ENCODE assay signal across 13 cellular contexts in the genomic region with DNA sequence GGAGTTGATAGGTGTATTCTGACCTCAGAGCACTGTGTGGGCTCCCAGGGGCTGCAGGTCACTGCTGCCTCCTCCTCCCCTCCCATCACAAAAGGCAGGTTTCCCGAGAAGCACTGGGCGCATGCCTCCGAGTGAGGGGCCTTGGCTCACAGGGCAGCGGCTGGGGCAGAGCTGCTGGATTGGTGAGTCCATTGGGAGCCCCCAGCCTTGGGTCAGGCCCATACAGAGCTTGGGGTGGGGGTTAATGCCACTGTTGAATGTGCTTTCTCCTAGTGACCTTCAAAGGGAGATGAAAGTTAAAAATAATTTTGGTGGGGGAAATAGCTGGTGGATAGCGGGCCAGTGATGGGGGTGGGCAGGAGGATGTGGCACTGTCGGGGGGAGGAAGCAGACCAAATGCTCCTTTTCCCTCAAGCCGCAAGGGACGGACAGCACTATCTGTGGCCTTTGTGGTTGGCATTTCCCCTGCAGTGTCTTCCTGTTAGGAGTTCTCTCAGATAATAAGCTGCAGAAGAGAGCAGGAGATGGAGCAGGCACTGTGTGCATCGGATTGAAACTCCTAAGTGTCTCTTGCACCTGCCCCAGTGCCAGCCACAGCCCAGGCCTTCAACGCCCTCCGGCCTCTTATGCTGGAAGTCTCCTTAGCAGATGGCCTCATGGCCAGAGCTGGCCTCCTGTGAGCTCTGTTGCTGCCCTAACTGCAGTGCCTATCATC. TPM values are rescaled to one million over a fixed set of nuclear protein-coding genes. Genes with fewer than 3 reads are reported as not detected.
DNase-seq lines count a peak whose midpoint lies in the region; ATAC-seq and TF ChIP-seq lines count a peak whose summit lies in the region.
"Had no signal": no experiment of that assay in that cellular context is flagged by ENCODE, and none has a peak within 500 bp of the region (broad histone marks: within the 10 kb centered on the region; RNA-seq: fewer than 3 reads in every experiment).

No MANE protein-coding gene starts in this region.

- peak overlapping the region; percentile 6 for H2AK5ac ChIP-seq in neuronal stem cell (ENCODE audit: low read depth, low read length)

- no peak overlapping the region for H2BK15ac ChIP-seq in neuronal stem cell (ENCODE audit: low read length)

- no peak overlapping the region for H3K4me3 ChIP-seq in neuronal stem cell (ENCODE audit: low read length in 2 of 2)
- H3K4me3 ChIP-seq: left lung, SJCRH30, thyroid gland had no signal

- H3K27me3 Mint-ChIP-seq in activated CD8-positive, alpha-beta T cell treated with anti-CD3 and anti-CD28 coated beads, Interleukin-2, amount 10 ng/mL, durations not matched to agents 7 days and 5 days (ENCODE audit: low read depth) = peaks cover 27% of the 10 kb centered on the region
- peaks cover 27% of the 10 kb centered on the region for H3K27me3 Mint-ChIP-seq in activated CD8-positive, alpha-beta T cell treated with anti-CD3 and anti-CD28 coated beads for 36 hours

- no peak overlapping the region for H2AFZ ChIP-seq in neuronal stem cell (ENCODE audit: low read length)

- peak; percentile 8 for ATAC-seq in activated CD8-positive, alpha-beta T cell treated with anti-CD3 and anti-CD28 coated beads, Interleukin-2, amount 10 ng/mL, durations not matched to agents 7 days and 5 days
- ATAC-seq in activated CD8-positive, alpha-beta T cell treated with anti-CD3 and anti-CD28 coated beads for 36 hours = no peak
- ATAC-seq in HG03565 (IDR thresholded peaks at IDR 0.05; ENCODE audit: unreplicated experiment) (no peak), HG03095 (IDR thresholded peaks at IDR 0.05; ENCODE audit: unreplicated experiment) (no peak), GM21360 (IDR thresholded peaks at IDR 0.05; ENCODE audit: unreplicated experiment) (no peak)
- ATAC-seq: left lung had no signal

- H3K4me1 ChIP-seq in neuronal stem cell (ENCODE audit: control insufficient read depth in 2 of 2, insufficient read depth in 1 of 2, low read depth in 1 of 2, low read length in 2 of 2) = peaks cover 3 to 4% of the 10 kb centered on the region in 2 donors
- H3K4me1 ChIP-seq: Caco-2, SJCRH30 had no signal

- peak overlapping the region; percentile 37 for H3K4me3 Mint-ChIP-seq in activated CD8-positive, alpha-beta T cell treated with anti-CD3 and anti-CD28 coated beads, Interleukin-2, amount 10 ng/mL, durations not matched to agents 7 days and 5 days
- no peak overlapping the region for H3K4me3 Mint-ChIP-seq in activated CD8-positive, alpha-beta T cell treated with anti-CD3 and anti-CD28 coated beads for 36 hours

- H3K4ac ChIP-seq in neuronal stem cell (ENCODE audit: low read length) = no peak overlapping the region

- H3K14ac ChIP-seq in neuronal stem cell (ENCODE audit: low read length) = peak overlapping the region; percentile 41

- H2BK5ac ChIP-seq in neuronal stem cell (ENCODE audit: low read length) = no peak overlapping the region

- no peaks in the 10 kb centered on the region for H3K9me3 Mint-ChIP-seq in activated CD8-positive, alpha-beta T cell treated with anti-CD3 and anti-CD28 coated beads, Interleukin-2, amount 10 ng/mL, durations not matched to agents 7 days and 5 days (ENCODE audit: insufficient read depth)
- H3K9me3 Mint-ChIP-seq in activated CD8-positive, alpha-beta T cell treated with anti-CD3 and anti-CD28 coated beads for 36 hours = no peaks in the 10 kb centered on the region

- WGBS in neuronal stem cell (ENCODE audit: extremely low coverage in 2 of 2, insufficient read length in 2 of 2, insufficient replicate concordance in 1 of 2), 2 donors = no CpG with 5 or more reads among the region's 11 CpGs

- H2BK120ac ChIP-seq in neuronal stem cell (ENCODE audit: low read depth, low read length) = no peak overlapping the region

- CTCF ChIA-PET in activated CD8-positive, alpha-beta T cell treated with anti-CD3 and anti-CD28 coated beads, Interleukin-2, amount 10 ng/mL, durations not matched to agents 7 days and 5 days (lab: Charles Lee) = no interaction called here
- CTCF ChIA-PET in activated CD8-positive, alpha-beta T cell treated with anti-CD3 and anti-CD28 coated beads for 36 hours (lab: Charles Lee) = interaction anchor here (1.2 kb wide), 1 partner anchor 12 kb away, joined by 3 read pairs; no protein-coding TSS in a partner anchor

- no peaks in the 10 kb centered on the region for H3K79me1 ChIP-seq in neuronal stem cell (ENCODE audit: low read depth, low read length)

- peaks cover 0 to 22% (median 5%) of the 10 kb centered on the region in 3 experiments for H3K27me3 ChIP-seq in neuronal stem cell (ENCODE audit: control insufficient read depth in 3 of 3, insufficient read depth in 3 of 3, low read depth in 1 of 3, low read length in 3 of 3)
- H3K27me3 ChIP-seq: SJCRH30, thyroid gland had no signal

- H3K36me3 ChIP-seq in neuronal stem cell (replicated peaks in 1 of 2; ENCODE audit: control insufficient read depth in 2 of 2, insufficient read depth in 2 of 2, low read length in 2 of 2) = no peaks in the 10 kb centered on the region
- H3K36me3 ChIP-seq: left lung, SJCRH30, thyroid gland had no signal

- no peak overlapping the region for H3K23ac ChIP-seq in neuronal stem cell (ENCODE audit: low read depth, low read length, poor library complexity)

- H3K9ac ChIP-seq in neuronal stem cell (ENCODE audit: low read depth, low read length, poor library complexity) = no peak overlapping the region

- POLR2A ChIA-PET in activated CD8-positive, alpha-beta T cell treated with anti-CD3 and anti-CD28 coated beads, Interleukin-2, amount 10 ng/mL, durations not matched to agents 7 days and 5 days (lab: Charles Lee) = no interaction called here
- POLR2A ChIA-PET in activated CD8-positive, alpha-beta T cell treated with anti-CD3 and anti-CD28 coated beads for 36 hours (lab: Charles Lee) = interaction anchor here (1.3 to 2.0 kb wide), 2 partner anchors 34 to 37 kb away, joined by 3 to 5 read pairs; a partner anchor contains a TSS

- no peak overlapping the region for H3K27ac ChIP-seq in neuronal stem cell (replicated peaks; ENCODE audit: low read length)
- H3K27ac ChIP-seq: left lung, SJCRH30, thyroid gland had no signal

- TF ChIP-seq CTCF in activated CD8-positive, alpha-beta T cell treated with anti-CD3 and anti-CD28 coated beads for 36 hours (IDR thresholded peaks at IDR 0.05) = no peak

- H3K9me3 ChIP-seq in neuronal stem cell (replicated peaks in 1 of 2; ENCODE audit: control insufficient read depth in 2 of 2, insufficient read depth in 1 of 2, low read depth in 1 of 2, low read length in 2 of 2) = no peaks in the 10 kb centered on the region
- H3K9me3 ChIP-seq: Caco-2, left lung, SJCRH30, thyroid gland had no signal

- H2BK12ac ChIP-seq in neuronal stem cell (ENCODE audit: low read length) = no peak overlapping the region

- no peak overlapping the region for H3K18ac ChIP-seq in neuronal stem cell (ENCODE audit: low read length)

- H4K91ac ChIP-seq in neuronal stem cell (ENCODE audit: low read depth, low read length, poor library complexity) = no peak overlapping the region

- H3K4me2 ChIP-seq in neuronal stem cell (ENCODE audit: insufficient read depth, low read length, poor library complexity, severe bottlenecking) = no peak overlapping the region

- intact Hi-C loops in activated CD8-positive, alpha-beta T cell treated with anti-CD3 and anti-CD28 coated beads for 36 hours (cut with micrococcal nuclease) = no loop called here

- peak; percentile 27 for DNase-seq in activated CD8-positive, alpha-beta T cell treated with anti-CD3 and anti-CD28 coated beads, Interleukin-2, amount 10 ng/mL, durations not matched to agents 7 days and 5 days
- DNase-seq in activated CD8-positive, alpha-beta T cell treated with anti-CD3 and anti-CD28 coated beads for 36 hours = no peak
- peak; percentile 92 for DNase-seq in KBM-7
- peak; percentile 80 for DNase-seq in UCSD-AML1 (lab: John Stamatoyannopoulos, UW; ENCODE audit: unreplicated experiment)
- DNase-seq in neuronal stem cell (ENCODE audit: low spot score) = no peak
- DNase-seq: Caco-2, left lung, MM.1S, SJCRH30, thyroid gland had no signal

- H4K8ac ChIP-seq in neuronal stem cell (ENCODE audit: low read depth, low read length) = no peak overlapping the region

- no peaks in the 10 kb centered on the region for H3K36me3 Mint-ChIP-seq in activated CD8-positive, alpha-beta T cell treated with anti-CD3 and anti-CD28 coated beads, Interleukin-2, amount 10 ng/mL, durations not matched to agents 7 days and 5 days (ENCODE audit: low read depth)
- H3K36me3 Mint-ChIP-seq in activated CD8-positive, alpha-beta T cell treated with anti-CD3 and anti-CD28 coated beads for 36 hours (ENCODE audit: low read depth) = no peaks in the 10 kb centered on the region

- H3K4me1 Mint-ChIP-seq in activated CD8-positive, alpha-beta T cell treated with anti-CD3 and anti-CD28 coated beads, Interleukin-2, amount 10 ng/mL, durations not matched to agents 7 days and 5 days (ENCODE audit: low read depth) = peaks cover 45% of the 10 kb centered on the region
- H3K4me1 Mint-ChIP-seq in activated CD8-positive, alpha-beta T cell treated with anti-CD3 and anti-CD28 coated beads for 36 hours (ENCODE audit: low read depth) = peaks cover 19% of the 10 kb centered on the region

- in situ Hi-C loops in KBM-7 (cut with MboI; ENCODE audit: low pct_unique_long_range_greater_than_20kb, low sequenced_read_pairs) = no loop called here

- H3K27ac Mint-ChIP-seq in activated CD8-positive, alpha-beta T cell treated with anti-CD3 and anti-CD28 coated beads, Interleukin-2, amount 10 ng/mL, durations not matched to agents 7 days and 5 days = peak overlapping the region; percentile 13
- no peak overlapping the region for H3K27ac Mint-ChIP-seq in activated CD8-positive, alpha-beta T cell treated with anti-CD3 and anti-CD28 coated beads for 36 hours

RNA-seq across cellular contexts. Expression of a gene that starts 3.2 kb away (rescaled TPM):
- total RNA-seq in activated CD8-positive, alpha-beta T cell treated with anti-CD3 and anti-CD28 coated beads, Interleukin-2, amount 10 ng/mL, durations not matched to agents 7 days and 5 days = 1 to 10 TPM; 1.2 to 1.5 TPM
- under 1 TPM; 0.56 to 0.85 TPM for total RNA-seq in activated CD8-positive, alpha-beta T cell treated with anti-CD3 and anti-CD28 coated beads for 36 hours
- polyA plus RNA-seq in neuronal stem cell (2013, experiment 1 of 2) = 1.3 TPM
- 1.2 TPM for polyA plus RNA-seq in neuronal stem cell (2013, experiment 2 of 2)

RNA-seq across cellular contexts. Expression of a gene that starts 36.0 kb away (rescaled TPM):
- total RNA-seq in activated CD8-positive, alpha-beta T cell treated with anti-CD3 and anti-CD28 coated beads, Interleukin-2, amount 10 ng/mL, durations not matched to agents 7 days and 5 days = 10 to 100 TPM; 44.4 TPM
- 10 to 100 TPM; 57.8 to 59.7 TPM for total RNA-seq in activated CD8-positive, alpha-beta T cell treated with anti-CD3 and anti-CD28 coated beads for 36 hours
- 19.9 TPM for polyA plus RNA-seq in neuronal stem cell (2013, experiment 1 of 2)
- 21.0 TPM for polyA plus RNA-seq in neuronal stem cell (2013, experiment 2 of 2)

RNA-seq across cellular contexts. Expression of a gene that starts 36.1 kb away (rescaled TPM):
- total RNA-seq in activated CD8-positive, alpha-beta T cell treated with anti-CD3 and anti-CD28 coated beads, Interleukin-2, amount 10 ng/mL, durations not matched to agents 7 days and 5 days = 10 to 100 TPM; 50.0 to 52.5 TPM
- 1 to 10 TPM; 6.4 to 6.6 TPM for total RNA-seq in activated CD8-positive, alpha-beta T cell treated with anti-CD3 and anti-CD28 coated beads for 36 hours
- 0.66 TPM for polyA plus RNA-seq in neuronal stem cell (2013, experiment 1 of 2)
- 0.61 TPM for polyA plus RNA-seq in neuronal stem cell (2013, experiment 2 of 2)

Comparison
In these comparisons a context has a peak if more than half of its experiments do, and no peak if none do; other contexts are left out.
1. DNase-seq: peak in activated CD8-positive, alpha-beta T cell treated with anti-CD3 and anti-CD28 coated beads, Interleukin-2, amount 10 ng/mL, durations not matched to agents 7 days and 5 days (single experiment), KBM-7 (single experiment) and UCSD-AML1 (single experiment); none in activated CD8-positive, alpha-beta T cell treated with anti-CD3 and anti-CD28 coated beads for 36 hours (single experiment) and neuronal stem cell (single experiment).
2. RNA of a gene that starts 36.1 kb away (total RNA-seq): 50.0 to 52.5 TPM in activated CD8-positive, alpha-beta T cell treated with anti-CD3 and anti-CD28 coated beads, Interleukin-2, amount 10 ng/mL, durations not matched to agents 7 days and 5 days; 6.4 to 6.6 TPM in activated CD8-positive, alpha-beta T cell treated with anti-CD3 and anti-CD28 coated beads for 36 hours; every median in the first group is over 4 times any median in the second.